ENCODE assay signal across 32 cellular contexts in genomic region chr2:38553554-38553953, GRCh38.
"Had no signal": no experiment of that assay in that cellular context is flagged by ENCODE, and none has a peak within 500 bp of the region (broad histone marks: within the 10 kb centered on the region; RNA-seq: fewer than 3 reads in every experiment).

No MANE protein-coding gene starts in this region.

- H3K27ac ChIP-seq: body of pancreas, brain microvascular endothelial cell, breast epithelium, VCaP had no signal

- H3K4me3 Mint-ChIP-seq: activated CD4-positive, alpha-beta memory T cell treated with anti-CD3 and anti-CD28 coated beads, Interleukin-2, amount 10 ng/mL, durations not matched to agents 7 days and 5 days; activated CD4-positive, alpha-beta T cell treated with anti-CD3 and anti-CD28 coated beads for 36 hours; activated CD4-positive, alpha-beta T cell treated with anti-CD3 and anti-CD28 coated beads, Interleukin-2, amount 10 ng/mL, durations not matched to agents 7 days and 5 days; activated CD8-positive, alpha-beta memory T cell treated with anti-CD3 and anti-CD28 coated beads, Interleukin-2, amount 10 ng/mL, durations not matched to agents 7 days and 5 days; activated CD8-positive, alpha-beta T cell treated with anti-CD3 and anti-CD28 coated beads, Interleukin-2, amount 10 ng/mL, durations not matched to agents 7 days and 5 days; activated naive CD4-positive, alpha-beta T cell treated with anti-CD3 and anti-CD28 coated beads, Interleukin-2, amount 10 ng/mL, durations not matched to agents 7 days and 5 days; activated naive CD4-positive, alpha-beta T cell treated with anti-CD3 and anti-CD28 coated beads, Interleukin-2, amount 50 U/mL, for 24 hours; activated naive CD8-positive, alpha-beta T cell; activated naive CD8-positive, alpha-beta T cell treated with anti-CD3 and anti-CD28 coated beads, Interleukin-2, amount 10 ng/mL, durations not matched to agents 7 days and 5 days; activated naive CD8-positive, alpha-beta T cell treated with anti-CD3 and anti-CD28 coated beads, Interleukin-2, amount 50 U/mL, for 24 hours; activated T-cell treated with anti-CD3 and anti-CD28 coated beads, Interleukin-2, amount 50 U/mL, for 24 hours; T-helper 1 cell treated with Interleukin-12 subunit alpha and Interleukin-12 subunit beta and Interleukin-4 antibody, amounts not matched to agents 30 μg/mL and 1 μg/mL, for 36 hours; T-helper 2 cell treated with Interferon-gamma antibody and Interleukin-4, amounts not matched to agents 5 μg/mL and 100 μg/mL, for 36 hours had no signal

- ATAC-seq: activated CD4-positive, alpha-beta T cell treated with anti-CD3 and anti-CD28 coated beads for 36 hours; activated CD8-positive, alpha-beta memory T cell treated with anti-CD3 and anti-CD28 coated beads, Interleukin-2, amount 10 ng/mL, durations not matched to agents 7 days and 5 days; activated CD8-positive, alpha-beta T cell treated with anti-CD3 and anti-CD28 coated beads, Interleukin-2, amount 10 ng/mL, durations not matched to agents 7 days and 5 days; activated naive CD8-positive, alpha-beta T cell treated with anti-CD3 and anti-CD28 coated beads, Interleukin-2, amount 50 U/mL, for 24 hours; body of pancreas had no signal

- DNase-seq: activated CD4-positive, alpha-beta memory T cell treated with anti-CD3 and anti-CD28 coated beads, Interleukin-2, amount 10 ng/mL, durations not matched to agents 7 days and 5 days; activated CD4-positive, alpha-beta T cell treated with anti-CD3 and anti-CD28 coated beads for 1 hour; activated CD4-positive, alpha-beta T cell treated with anti-CD3 and anti-CD28 coated beads for 36 hours; activated CD4-positive, alpha-beta T cell treated with anti-CD3 and anti-CD28 coated beads for 48 hours; activated CD4-positive, alpha-beta T cell treated with anti-CD3 and anti-CD28 coated beads, Interleukin-2, amount 10 ng/mL, durations not matched to agents 7 days and 5 days; activated CD4-positive, alpha-beta T cell treated with anti-CD3 and anti-CD28 coated beads, Interleukin-2, amount 50 U/mL, for 48 hours; activated CD4-positive, CD25-positive, alpha-beta regulatory T cell; activated CD8-positive, alpha-beta memory T cell treated with anti-CD3 and anti-CD28 coated beads for 24 hours; activated CD8-positive, alpha-beta memory T cell treated with anti-CD3 and anti-CD28 coated beads, Interleukin-2, amount 10 ng/mL, durations not matched to agents 7 days and 5 days; activated CD8-positive, alpha-beta memory T cell treated with anti-CD3 and anti-CD28 coated beads, Interleukin-2, amount 50 U/mL, for 48 hours; activated CD8-positive, alpha-beta T cell treated with anti-CD3 and anti-CD28 coated beads, Interleukin-2, amount 10 ng/mL, durations not matched to agents 7 days and 5 days; activated effector memory CD4-positive, alpha-beta T cell treated with Interleukin-2 at 50 U/mL for 16 hours; activated gamma-delta T cell; activated naive CD4-positive, alpha-beta T cell treated with anti-CD3 and anti-CD28 coated beads, Interleukin-2, amount 10 ng/mL, durations not matched to agents 7 days and 5 days; activated naive CD4-positive, alpha-beta T cell treated with Interleukin-2 at 50 U/mL for 16 hours; activated naive CD8-positive, alpha-beta T cell treated with anti-CD3 and anti-CD28 coated beads, Interleukin-2, amount 10 ng/mL, durations not matched to agents 7 days and 5 days; activated naive CD8-positive, alpha-beta T cell treated with anti-CD3 and anti-CD28 coated beads, Interleukin-2, amount 50 U/mL, for 24 hours; activated T-cell treated with anti-CD3 and anti-CD28 coated beads, Interleukin-2, amount 50 U/mL, for 24 hours; activated T-cell treated with anti-CD3 and anti-CD28 coated beads, Interleukin-2, amount 50 U/mL, for 48 hours; aorta; body of pancreas; brain microvascular endothelial cell; central memory CD4-positive, alpha-beta T cell; T-helper 2 cell; T-helper 9 cell had no signal

- H3K9me3 ChIP-seq: body of pancreas had no signal

- H3K4me1 ChIP-seq: body of pancreas, breast epithelium had no signal

- H3K36me3 ChIP-seq: breast epithelium had no signal

- H3K4me3 ChIP-seq: body of pancreas, breast epithelium had no signal

- H3K36me3 Mint-ChIP-seq: activated naive CD4-positive, alpha-beta T cell treated with anti-CD3 and anti-CD28 coated beads, Interleukin-2, amount 10 ng/mL, durations not matched to agents 7 days and 5 days; activated naive CD4-positive, alpha-beta T cell treated with anti-CD3 and anti-CD28 coated beads, Interleukin-2, amount 50 U/mL, for 24 hours had no signal

- H3K27me3 Mint-ChIP-seq: activated CD4-positive, alpha-beta memory T cell treated with anti-CD3 and anti-CD28 coated beads, Interleukin-2, amount 10 ng/mL, durations not matched to agents 7 days and 5 days; activated CD4-positive, alpha-beta T cell treated with anti-CD3 and anti-CD28 coated beads for 36 hours; activated CD4-positive, alpha-beta T cell treated with anti-CD3 and anti-CD28 coated beads, Interleukin-2, amount 10 ng/mL, durations not matched to agents 7 days and 5 days; activated CD8-positive, alpha-beta memory T cell treated with anti-CD3 and anti-CD28 coated beads, Interleukin-2, amount 10 ng/mL, durations not matched to agents 7 days and 5 days; activated naive CD4-positive, alpha-beta T cell treated with anti-CD3 and anti-CD28 coated beads, Interleukin-2, amount 10 ng/mL, durations not matched to agents 7 days and 5 days; activated naive CD4-positive, alpha-beta T cell treated with anti-CD3 and anti-CD28 coated beads, Interleukin-2, amount 50 U/mL, for 24 hours; activated naive CD8-positive, alpha-beta T cell; activated naive CD8-positive, alpha-beta T cell treated with anti-CD3 and anti-CD28 coated beads, Interleukin-2, amount 10 ng/mL, durations not matched to agents 7 days and 5 days; activated T-cell treated with anti-CD3 and anti-CD28 coated beads, Interleukin-2, amount 50 U/mL, for 24 hours had no signal

- H3K27ac Mint-ChIP-seq: activated CD4-positive, alpha-beta memory T cell treated with anti-CD3 and anti-CD28 coated beads, Interleukin-2, amount 10 ng/mL, durations not matched to agents 7 days and 5 days; activated CD4-positive, alpha-beta T cell treated with anti-CD3 and anti-CD28 coated beads, Interleukin-2, amount 10 ng/mL, durations not matched to agents 7 days and 5 days; activated CD8-positive, alpha-beta memory T cell treated with anti-CD3 and anti-CD28 coated beads, Interleukin-2, amount 10 ng/mL, durations not matched to agents 7 days and 5 days; activated CD8-positive, alpha-beta T cell treated with anti-CD3 and anti-CD28 coated beads, Interleukin-2, amount 10 ng/mL, durations not matched to agents 7 days and 5 days; activated naive CD4-positive, alpha-beta T cell treated with anti-CD3 and anti-CD28 coated beads, Interleukin-2, amount 10 ng/mL, durations not matched to agents 7 days and 5 days; activated naive CD4-positive, alpha-beta T cell treated with anti-CD3 and anti-CD28 coated beads, Interleukin-2, amount 50 U/mL, for 24 hours; activated naive CD8-positive, alpha-beta T cell; activated naive CD8-positive, alpha-beta T cell treated with anti-CD3 and anti-CD28 coated beads, Interleukin-2, amount 10 ng/mL, durations not matched to agents 7 days and 5 days; activated naive CD8-positive, alpha-beta T cell treated with anti-CD3 and anti-CD28 coated beads, Interleukin-2, amount 50 U/mL, for 24 hours; activated T-cell treated with anti-CD3 and anti-CD28 coated beads, Interleukin-2, amount 50 U/mL, for 24 hours; activated T-helper 2 cell treated with anti-CD3 and anti-CD28 coated beads, Interferon-gamma antibody, Interleukin-2, Interleukin-4, amounts not matched to agents 10 μg/mL and 5 μg/mL and 100 μg/mL, durations not matched to agents 14 hours and 24 hours and 36 hours; T-helper 1 cell treated with Interleukin-12 subunit alpha and Interleukin-12 subunit beta and Interleukin-4 antibody, amounts not matched to agents 30 μg/mL and 1 μg/mL, for 36 hours had no signal

- H3K9me3 Mint-ChIP-seq: activated CD4-positive, alpha-beta memory T cell treated with anti-CD3 and anti-CD28 coated beads, Interleukin-2, amount 10 ng/mL, durations not matched to agents 7 days and 5 days; activated CD4-positive, alpha-beta T cell treated with anti-CD3 and anti-CD28 coated beads, Interleukin-2, amount 10 ng/mL, durations not matched to agents 7 days and 5 days; activated naive CD4-positive, alpha-beta T cell treated with anti-CD3 and anti-CD28 coated beads, Interleukin-2, amount 10 ng/mL, durations not matched to agents 7 days and 5 days; activated naive CD4-positive, alpha-beta T cell treated with anti-CD3 and anti-CD28 coated beads, Interleukin-2, amount 50 U/mL, for 24 hours; activated naive CD8-positive, alpha-beta T cell treated with anti-CD3 and anti-CD28 coated beads, Interleukin-2, amount 10 ng/mL, durations not matched to agents 7 days and 5 days; activated naive CD8-positive, alpha-beta T cell treated with anti-CD3 and anti-CD28 coated beads, Interleukin-2, amount 50 U/mL, for 24 hours; activated T-cell treated with anti-CD3 and anti-CD28 coated beads, Interleukin-2, amount 50 U/mL, for 24 hours; activated T-helper 2 cell treated with anti-CD3 and anti-CD28 coated beads, Interferon-gamma antibody, Interleukin-2, Interleukin-4, amounts not matched to agents 10 μg/mL and 5 μg/mL and 100 μg/mL, durations not matched to agents 14 hours and 24 hours and 36 hours; T-helper 1 cell treated with Interleukin-12 subunit alpha and Interleukin-12 subunit beta and Interleukin-4 antibody, amounts not matched to agents 30 μg/mL and 1 μg/mL, for 36 hours; T-helper 2 cell treated with Interferon-gamma antibody and Interleukin-4, amounts not matched to agents 5 μg/mL and 100 μg/mL, for 36 hours had no signal

- H3K27me3 ChIP-seq: body of pancreas, brain microvascular endothelial cell, breast epithelium had no signal
